16 cellular contexts compared by ENCODE assay signal in the genomic region with DNA sequence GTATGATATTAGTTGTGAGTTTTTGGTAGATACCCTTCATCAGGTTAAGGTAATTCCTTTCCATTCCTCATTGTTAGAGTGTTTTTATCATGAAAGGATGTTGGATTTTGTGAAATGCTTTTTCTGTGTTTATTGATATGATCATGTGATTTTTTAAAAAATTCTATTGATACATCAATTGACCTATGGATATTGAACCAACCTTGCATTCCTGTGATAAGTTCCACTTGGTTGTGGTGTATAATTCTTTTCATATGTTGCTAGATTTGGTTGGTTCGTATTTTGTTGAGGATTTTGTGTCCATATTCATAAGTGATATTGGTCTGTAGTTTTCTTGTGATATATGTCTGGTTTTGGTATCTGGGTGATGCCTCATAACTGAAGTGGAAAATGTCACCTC. TPM values are rescaled to one million over a fixed set of nuclear protein-coding genes. Genes with fewer than 3 reads are reported as not detected.
DNase-seq lines count a peak whose midpoint lies in the region; ATAC-seq, FAIRE-seq and TF ChIP-seq lines count a peak whose summit lies in the region.
"Had no signal": no experiment of that assay in that cellular context is flagged by ENCODE, and none has a peak within 500 bp of the region (broad histone marks: within the 10 kb centered on the region; RNA-seq: fewer than 3 reads in every experiment).

No MANE protein-coding gene starts in this region.

- H3K9me3 ChIP-seq in CD4-positive, alpha-beta T cell (ENCODE audit: control insufficient read depth, low read length): peaks cover 14% of the 10 kb centered on the region
- peaks cover 9% of the 10 kb centered on the region; the same call in 1 of the 2 replicates for H3K9me3 ChIP-seq in K562 (replicated peaks; ENCODE audit: control insufficient read depth, insufficient read depth, low read depth, low read length)
- H3K9me3 ChIP-seq: HAP-1 had no signal

- H3K36me3 ChIP-seq in K562 (ENCODE audit: control insufficient read depth, insufficient read depth, low read length): peaks cover 80% of the 10 kb centered on the region; the same call in 2 of the 3 replicates

- peak; percentile 51 for FAIRE-seq in K562 (lab: Jason Lieb, UNC)

- POLR2A ChIA-PET in CD4-positive, alpha-beta T cell (lab: Charles Lee): interaction anchor here (0.6 to 1.3 kb wide), 4 partner anchors 8 to 136 kb away, joined by 3 to 6 read pairs (median 3); no protein-coding TSS in a partner anchor
- POLR2A ChIA-PET in K562 (lab: Yijun Ruan, JAX): no interaction called here

- peaks cover 0 to 11% of the 10 kb centered on the region in 2 experiments; a peak in 2 of 5 replicates for H3K4me1 ChIP-seq in K562 (replicated peaks in 1 of 2; ENCODE audit: control insufficient read depth in 2 of 2, insufficient read depth in 2 of 2, low read length in 2 of 2)
- H3K4me1 ChIP-seq: HAP-1 had no signal

- H2AFZ ChIP-seq in K562 (ENCODE audit: low read depth, low read length): no peak overlapping the region

- H3K36me3 Mint-ChIP-seq in CD4-positive, alpha-beta T cell (ENCODE audit: low read depth): peaks cover 85% of the 10 kb centered on the region
- H3K36me3 Mint-ChIP-seq in T-helper 2 cell treated with Interferon-gamma antibody and Interleukin-4, amounts not matched to agents 5 μg/mL and 100 μg/mL, for 36 hours (ENCODE audit: low read depth): peaks cover 81% of the 10 kb centered on the region

- no TSS peak for BruUV-seq in K562 (replicated peaks; lab: Mats Ljungman, UMichigan)

- no peak for TF ChIP-seq EP300 in K562 (IDR thresholded peaks at IDR 0.05; ENCODE audit: low read length)

- no peak for ATAC-seq in CD4-positive, alpha-beta T cell (ENCODE audit: poor library complexity)
- no peak for ATAC-seq in K562

- peaks cover 43% of the 10 kb centered on the region for H3K4me1 Mint-ChIP-seq in CD4-positive, alpha-beta T cell (ENCODE audit: low read depth)
- peaks cover 25% of the 10 kb centered on the region for H3K4me1 Mint-ChIP-seq in T-helper 2 cell treated with Interferon-gamma antibody and Interleukin-4, amounts not matched to agents 5 μg/mL and 100 μg/mL, for 36 hours (ENCODE audit: low read depth)

- H3K27ac ChIP-seq in CD4-positive, alpha-beta T cell (ENCODE audit: low read depth, low read length): no peak overlapping the region
- no peak overlapping the region for H3K27ac ChIP-seq in K562 (ENCODE audit: extremely low read depth, low read depth, low read length)
- H3K27ac ChIP-seq: RWPE1 had no signal

- peak overlapping the region; percentile 34 for H3K4me3 Mint-ChIP-seq in CD4-positive, alpha-beta T cell
- H3K4me3 Mint-ChIP-seq in T-helper 2 cell treated with Interferon-gamma antibody and Interleukin-4, amounts not matched to agents 5 μg/mL and 100 μg/mL, for 36 hours: no peak overlapping the region

- no peak overlapping the region for H3K9ac ChIP-seq in K562 (ENCODE audit: insufficient read depth in 1 of 2, low read depth in 2 of 2, low read length in 2 of 2)

- no peaks in the 10 kb centered on the region for H3K27me3 ChIP-seq in CD4-positive, alpha-beta T cell (ENCODE audit: control insufficient read depth, insufficient read depth, low read length)
- no peaks in the 10 kb centered on the region for H3K27me3 ChIP-seq in K562 (ENCODE audit: control insufficient read depth in 2 of 2, insufficient read depth in 2 of 2, low read length in 2 of 2)

- CTCF ChIA-PET in CD4-positive, alpha-beta T cell (lab: Charles Lee): interaction anchor here (0.5 to 1.1 kb wide), 2 partner anchors 9 to 10 kb away, joined by 3 read pairs; no protein-coding TSS in a partner anchor
- CTCF ChIA-PET in K562 (lab: Yijun Ruan, JAX; ENCODE audit: low intra/inter-chr PET ratio): no interaction called here

- TF ChIP-seq POLR2A in K562 (conservative IDR thresholded peaks at IDR 0.05): no peak

- H3K4me3 ChIP-seq in K562: no peak overlapping the region
- H3K4me3 ChIP-seq: HAP-1 had no signal

- H3K9me1 ChIP-seq in K562 (ENCODE audit: control insufficient read depth, insufficient read depth, low read length): no peaks in the 10 kb centered on the region

- no peaks in the 10 kb centered on the region for H3K27me3 Mint-ChIP-seq in CD4-positive, alpha-beta T cell
- no peaks in the 10 kb centered on the region for H3K27me3 Mint-ChIP-seq in T-helper 2 cell treated with Interferon-gamma antibody and Interleukin-4, amounts not matched to agents 5 μg/mL and 100 μg/mL, for 36 hours (ENCODE audit: low read depth)

- DNase-seq in NCI-H1417 (lab: John Stamatoyannopoulos, UW) (peak in 2 of 3 experiments; percentile 20 to 41), NCI-H1417 treated with DMSO at 0.1 percent for 48 hours (lab: John Stamatoyannopoulos, UW) (no peak), NCI-H69 (lab: John Stamatoyannopoulos, UW) (peak; percentile 22), K562 (ENCODE audit: extremely low read depth in 1 of 4, low spot score in 3 of 4) (no peak), AML-193 (lab: John Stamatoyannopoulos, UW) (no peak)
- no peak for DNase-seq in CD4-positive, alpha-beta T cell
- DNase-seq in stimulated activated CD4-positive, alpha-beta T cell treated with anti-CD3 and anti-CD28 coated beads, Interleukin-2, amount 100 ng/mL, for 48 hours: no peak
- no peak for DNase-seq in T-helper 2 cell treated with Interferon-gamma antibody and Interleukin-4, amounts not matched to agents 5 μg/mL and 100 μg/mL, for 36 hours (ENCODE audit: low spot score)
- DNase-seq: 8988T, Kasumi-1, MM.1S, NCI-H1105, NCI-H187 treated with DMSO at 0.1 percent for 48 hours, NCI-H524 had no signal

- TF ChIP-seq CTCF in CD4-positive, alpha-beta T cell (IDR thresholded peaks at IDR 0.05): no peak
- no peak for TF ChIP-seq CTCF in K562 (IDR thresholded peaks at IDR 0.05 in 2 of 3, conservative IDR thresholded peaks at IDR 0.05 in 1 of 3; ENCODE audit: insufficient read depth in 2 of 3, low read depth in 1 of 3, low read length in 3 of 3)

- no peaks in the 10 kb centered on the region for H4K20me1 ChIP-seq in K562 (replicated peaks; ENCODE audit: control insufficient read depth, insufficient read depth, low read length)

- no peak for TF ChIP-seq RAD21 in K562 (CRISPR knock-in tag; conservative IDR thresholded peaks at IDR 0.05 in 1 of 2, IDR thresholded peaks at IDR 0.05 in 1 of 2)

- peak overlapping the region; percentile 71 for H3K27ac Mint-ChIP-seq in CD4-positive, alpha-beta T cell
- no peak overlapping the region for H3K27ac Mint-ChIP-seq in T-helper 2 cell treated with Interferon-gamma antibody and Interleukin-4, amounts not matched to agents 5 μg/mL and 100 μg/mL, for 36 hours

- H3K79me2 ChIP-seq in K562 (ENCODE audit: control insufficient read depth, insufficient read depth, low read length): no peaks in the 10 kb centered on the region

- WGBS in K562 (ENCODE audit: insufficient coverage, low coverage, missing lambda C conversion rate): 94% methylated on average over 1 of the region's 1 CpG

- H3K4me2 ChIP-seq in K562 (ENCODE audit: insufficient read depth, low read length): no peak overlapping the region

- H3K9me3 Mint-ChIP-seq in CD4-positive, alpha-beta T cell: peaks cover 7% of the 10 kb centered on the region
- H3K9me3 Mint-ChIP-seq in T-helper 2 cell treated with Interferon-gamma antibody and Interleukin-4, amounts not matched to agents 5 μg/mL and 100 μg/mL, for 36 hours: peaks cover 16% of the 10 kb centered on the region

- intact Hi-C loops in CD4-positive, alpha-beta T cell (cut with DNase I, micrococcal nuclease): loop anchor here in 1 of 2 experiments (10.0 kb wide), 1 partner anchor 51 kb away; no protein-coding TSS in a partner anchor
- intact Hi-C loops in K562 (cut with micrococcal nuclease): no loop called here

- in situ Hi-C loops in K562 (cut with MboI): no loop called here

RNA-seq across cellular contexts. Expression of gene ANKRD13D, which starts 6.7 kb away (rescaled TPM):
- total RNA-seq in CD4-positive, alpha-beta T cell: 100 to 1,000 TPM; 160 to 161 TPM
- total RNA-seq in K562 (2011; cell fraction: chromatin; rRNA removed; ENCODE audit: low replicate concordance): 105 and 289 TPM in 2 replicates
- 185 and 212 TPM in 2 replicates for total RNA-seq in K562 (2011; cell fraction: nucleolus; rRNA removed)
- total RNA-seq in K562 (2011; cell fraction: nucleoplasm; rRNA removed): 120 and 126 TPM in 2 replicates
- total RNA-seq in K562 (2014; rRNA removed) (28.6 and 30.5 TPM in 2 replicates), K562 (2014; rRNA removed; fragmentation: Illumina TruSeq; extraction: Trizol) (5.3 and 7.9 TPM in 2 replicates), K562 (2015; rRNA removed; fragmentation: Illumina TruSeq; extraction: Trizol) (19.6 and 25.1 TPM in 2 replicates), K562 (2021) (37.3 and 40.9 TPM in 2 replicates)
- polyA plus RNA-seq in K562 (2011; rRNA removed) (22.4 and 36.6 TPM in 2 replicates), K562 (2014; fragmentation: Illumina TruSeq; extraction: Trizol) (15.8 and 20.8 TPM in 2 replicates), K562 (2014; fragmentation: Nextera tagmentation; extraction: Ambion mirVana) (1 to 10 TPM in 1 of 2 experiments, under 1 TPM in 1; 0.94 to 1.9 TPM), K562 (2014; rRNA removed) (38.8 and 40.8 TPM in 2 replicates)
- 28.9 and 46.9 TPM in 2 replicates for polyA plus RNA-seq in K562 (2011; cell fraction: cytosol; rRNA removed)
- polyA plus RNA-seq in K562 (2011; cell fraction: nucleus; rRNA removed): 147 and 217 TPM in 2 replicates
- 22.5 and 55.8 TPM in 2 replicates for polyA plus RNA-seq in K562 (2012)
- 9.5 and 12.1 TPM in 2 replicates for polyA minus RNA-seq in K562 (2011; rRNA and poly(A)+ RNA removed)
- 10.6 and 13.5 TPM in 2 replicates for polyA minus RNA-seq in K562 (2011; cell fraction: cytosol; rRNA and poly(A)+ RNA removed)
- polyA minus RNA-seq in K562 (2011; cell fraction: nucleus; rRNA and poly(A)+ RNA removed): 54.4 and 59.6 TPM in 2 replicates

RNA-seq across cellular contexts. Expression of gene SSH3, which starts 7.5 kb away (rescaled TPM):
- 1 to 10 TPM; 8.5 to 8.8 TPM for total RNA-seq in CD4-positive, alpha-beta T cell
- 1.5 and 6.8 TPM in 2 replicates for total RNA-seq in K562 (2011; cell fraction: chromatin; rRNA removed; ENCODE audit: low replicate concordance)
- total RNA-seq in K562 (2011; cell fraction: nucleolus; rRNA removed): 2.8 and 3.3 TPM in 2 replicates
- 0.92 and 1.3 TPM in 2 replicates for total RNA-seq in K562 (2011; cell fraction: nucleoplasm; rRNA removed)
- 0.12 and 0.27 TPM in 2 replicates for total RNA-seq in K562 (2014; rRNA removed)
- not detected in 2 replicates for total RNA-seq in K562 (2014; rRNA removed; fragmentation: Illumina TruSeq; extraction: Trizol)
- 0.14 and 0.68 TPM in 2 replicates for total RNA-seq in K562 (2015; rRNA removed; fragmentation: Illumina TruSeq; extraction: Trizol)
- 1.0 and 1.5 TPM in 2 replicates for total RNA-seq in K562 (2021)
- polyA plus RNA-seq in K562 (2011; rRNA removed): 0.07 and 0.88 TPM in 2 replicates
- 0.12 and 0.39 TPM in 2 replicates for polyA plus RNA-seq in K562 (2011; cell fraction: cytosol; rRNA removed)
- 1.3 and 3.4 TPM in 2 replicates for polyA plus RNA-seq in K562 (2011; cell fraction: nucleus; rRNA removed)
- polyA plus RNA-seq in K562 (2012): 1.3 and 1.4 TPM in 2 replicates
- polyA plus RNA-seq in K562 (2014; fragmentation: Illumina TruSeq; extraction: Trizol): 0.19 and 0.24 TPM in 2 replicates
- not detected for polyA plus RNA-seq in K562 (2014; fragmentation: Nextera tagmentation; extraction: Ambion mirVana)
- polyA plus RNA-seq in K562 (2014; rRNA removed): 0.24 and 0.90 TPM in 2 replicates
- polyA minus RNA-seq in K562 (2011; rRNA and poly(A)+ RNA removed): 0.09 TPM in 1 of 2 replicates, not detected in the other
- 0.48 TPM in 1 of 2 replicates, not detected in the other for polyA minus RNA-seq in K562 (2011; cell fraction: cytosol; rRNA and poly(A)+ RNA removed)
- polyA minus RNA-seq in K562 (2011; cell fraction: nucleus; rRNA and poly(A)+ RNA removed): 0.89 and 1.5 TPM in 2 replicates

RNA-seq across cellular contexts. Expression of gene GRK2, which starts 29.6 kb away (rescaled TPM):
- 100 to 1,000 TPM; 309 to 325 TPM for total RNA-seq in CD4-positive, alpha-beta T cell
- total RNA-seq in K562 (2011; cell fraction: chromatin; rRNA removed; ENCODE audit: low replicate concordance): 64.7 and 214 TPM in 2 replicates
- 185 and 206 TPM in 2 replicates for total RNA-seq in K562 (2011; cell fraction: nucleolus; rRNA removed)
- total RNA-seq in K562 (2011; cell fraction: nucleoplasm; rRNA removed): 62.7 and 78.2 TPM in 2 replicates
- total RNA-seq in K562 (2014; rRNA removed) (83.1 and 97.8 TPM in 2 replicates), K562 (2014; rRNA removed; fragmentation: Illumina TruSeq; extraction: Trizol) (27.8 and 41.7 TPM in 2 replicates), K562 (2015; rRNA removed; fragmentation: Illumina TruSeq; extraction: Trizol) (40.6 and 42.2 TPM in 2 replicates), K562 (2021) (93.3 and 95.3 TPM in 2 replicates)
- polyA plus RNA-seq in K562 (2011; rRNA removed) (63.4 and 98.5 TPM in 2 replicates), K562 (2014; fragmentation: Illumina TruSeq; extraction: Trizol) (56.5 and 65.3 TPM in 2 replicates), K562 (2014; fragmentation: Nextera tagmentation; extraction: Ambion mirVana) (under 1 TPM; 0.24 to 0.82 TPM), K562 (2014; rRNA removed) (95.8 and 96.0 TPM in 2 replicates)
- polyA plus RNA-seq in K562 (2011; cell fraction: cytosol; rRNA removed): 70.8 and 122 TPM in 2 replicates
- polyA plus RNA-seq in K562 (2011; cell fraction: nucleus; rRNA removed): 259 and 262 TPM in 2 replicates
- 87.6 and 130 TPM in 2 replicates for polyA plus RNA-seq in K562 (2012)
- polyA minus RNA-seq in K562 (2011; rRNA and poly(A)+ RNA removed): 36.9 and 61.5 TPM in 2 replicates
- polyA minus RNA-seq in K562 (2011; cell fraction: cytosol; rRNA and poly(A)+ RNA removed): 89.3 and 92.9 TPM in 2 replicates
- polyA minus RNA-seq in K562 (2011; cell fraction: nucleus; rRNA and poly(A)+ RNA removed): 57.5 and 75.9 TPM in 2 replicates

RNA-seq across cellular contexts. Expression of gene POLD4, which starts 57.5 kb away (rescaled TPM):
- 10 to 100 TPM; 31.7 to 39.5 TPM for total RNA-seq in CD4-positive, alpha-beta T cell
- 26.2 and 67.4 TPM in 2 replicates for total RNA-seq in K562 (2011; cell fraction: chromatin; rRNA removed; ENCODE audit: low replicate concordance)
- total RNA-seq in K562 (2011; cell fraction: nucleolus; rRNA removed): 64.6 and 81.5 TPM in 2 replicates
- 46.1 and 55.9 TPM in 2 replicates for total RNA-seq in K562 (2011; cell fraction: nucleoplasm; rRNA removed)
- 53.6 and 56.2 TPM in 2 replicates for total RNA-seq in K562 (2014; rRNA removed)
- 8.3 and 9.9 TPM in 2 replicates for total RNA-seq in K562 (2014; rRNA removed; fragmentation: Illumina TruSeq; extraction: Trizol)
- 18.3 and 18.7 TPM in 2 replicates for total RNA-seq in K562 (2015; rRNA removed; fragmentation: Illumina TruSeq; extraction: Trizol)
- total RNA-seq in K562 (2021): 32.7 and 42.1 TPM in 2 replicates
- polyA plus RNA-seq in K562 (2011; rRNA removed): 39.4 and 42.2 TPM in 2 replicates
- polyA plus RNA-seq in K562 (2011; cell fraction: cytosol; rRNA removed): 73.0 and 175 TPM in 2 replicates
- 55.9 and 110 TPM in 2 replicates for polyA plus RNA-seq in K562 (2011; cell fraction: nucleus; rRNA removed)
- 66.3 and 137 TPM in 2 replicates for polyA plus RNA-seq in K562 (2012)
- polyA plus RNA-seq in K562 (2014; fragmentation: Illumina TruSeq; extraction: Trizol): 10.6 and 25.7 TPM in 2 replicates
- polyA plus RNA-seq in K562 (2014; fragmentation: Nextera tagmentation; extraction: Ambion mirVana): 1 to 10 TPM; 5.8 to 6.1 TPM
- 64.5 and 69.7 TPM in 2 replicates for polyA plus RNA-seq in K562 (2014; rRNA removed)
- 6.7 and 10.2 TPM in 2 replicates for polyA minus RNA-seq in K562 (2011; rRNA and poly(A)+ RNA removed)
- 21.3 and 21.8 TPM in 2 replicates for polyA minus RNA-seq in K562 (2011; cell fraction: cytosol; rRNA and poly(A)+ RNA removed)
- 27.2 and 29.6 TPM in 2 replicates for polyA minus RNA-seq in K562 (2011; cell fraction: nucleus; rRNA and poly(A)+ RNA removed)

Comparison
In these comparisons a context has a peak if more than half of its experiments do, and no peak if none do; other contexts are left out.
1. DNase-seq: peak in NCI-H1417 (2 of 3) and NCI-H69 (single experiment); none in NCI-H1417 treated with DMSO at 0.1 percent for 48 hours (single experiment), CD4-positive, alpha-beta T cell (0 of 10), K562 (0 of 4), stimulated activated CD4-positive, alpha-beta T cell treated with anti-CD3 and anti-CD28 coated beads, Interleukin-2, amount 100 ng/mL, for 48 hours (0 of 2), T-helper 2 cell treated with Interferon-gamma antibody and Interleukin-4, amounts not matched to agents 5 μg/mL and 100 μg/mL, for 36 hours (single experiment) and AML-193 (0 of 2).